ENCODE assay signal across 11 cellular contexts in the genomic region with DNA sequence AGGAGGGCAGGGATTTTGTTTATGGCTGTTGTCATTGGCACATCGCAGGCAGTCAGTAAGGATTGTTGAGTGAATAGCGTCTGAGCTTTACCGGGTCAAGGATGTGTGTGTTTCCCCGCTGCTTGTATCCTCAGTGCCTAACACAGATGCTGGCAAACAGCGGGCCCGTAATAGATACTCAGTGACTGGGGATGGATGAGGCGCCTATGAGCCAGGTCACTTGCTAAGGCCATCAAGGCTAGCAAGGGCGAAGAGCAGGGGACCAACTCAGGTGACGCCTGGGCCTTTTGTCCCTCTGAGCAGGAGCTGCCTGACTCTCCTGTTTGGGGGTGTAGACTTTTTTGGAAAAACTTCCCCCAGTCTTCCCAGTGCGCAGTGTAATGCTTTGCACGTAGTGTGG. TPM values are rescaled to one million over a fixed set of nuclear protein-coding genes. Genes with fewer than 3 reads are reported as not detected.
DNase-seq lines count a peak whose midpoint lies in the region; ATAC-seq, FAIRE-seq and TF ChIP-seq lines count a peak whose summit lies in the region.
"Had no signal": no experiment of that assay in that cellular context is flagged by ENCODE, and none has a peak within 500 bp of the region (broad histone marks: within the 10 kb centered on the region; RNA-seq: fewer than 3 reads in every experiment).

No MANE protein-coding gene starts in this region.

- H3K4me2 ChIP-seq in PC-3 (ENCODE audit: low read length) (peak overlapping the region; percentile 81), H1 (ENCODE audit: insufficient read depth in 1 of 2, low read depth in 2 of 2, low read length in 2 of 2) (peak overlapping the region; percentile 73 to 84), neuronal stem cell (ENCODE audit: insufficient read depth, low read length, poor library complexity, severe bottlenecking) (peak overlapping the region; percentile 84)

- H3K27me3 ChIP-seq in PC-3 (ENCODE audit: low read length) (no peaks in the 10 kb centered on the region), H1 (replicated peaks in 1 of 4; ENCODE audit: control insufficient read depth in 3 of 4, extremely low read depth in 1 of 4, insufficient read depth in 3 of 4, low read length in 3 of 4) (peaks cover 4 to 39% (median 27%) of the 10 kb centered on the region in 4 experiments), neuronal stem cell (ENCODE audit: control insufficient read depth in 3 of 3, insufficient read depth in 3 of 3, low read depth in 1 of 3, low read length in 3 of 3) (peaks cover 3 to 35% (median 31%) of the 10 kb centered on the region in 3 experiments)

- peak overlapping the region; percentile 56 for H3K9ac ChIP-seq in PC-3 (ENCODE audit: low read length)
- peak overlapping the region in 1 of 4 experiments; percentile 14; a peak in 1 of 7 replicates for H3K9ac ChIP-seq in H1 (replicated peaks in 1 of 4; ENCODE audit: extremely low read depth in 1 of 4, low read depth in 3 of 4, low read length in 3 of 4)
- no peak overlapping the region for H3K9ac ChIP-seq in neuronal stem cell (ENCODE audit: low read depth, low read length, poor library complexity)

- H3K4me3 ChIP-seq in PC-3 (ENCODE audit: low read length): peak overlapping the region; percentile 70
- H3K4me3 ChIP-seq in H1 (ENCODE audit: extremely low read depth in 1 of 4, insufficient read depth in 2 of 4, low read depth in 3 of 4, low read length in 4 of 4): peak overlapping the region; percentile 44 to 79 (median 58); a peak in 7 of 8 replicates
- H3K4me3 ChIP-seq in neuronal stem cell (ENCODE audit: low read length in 2 of 2): peak overlapping the region in 1 of 2 donors; percentile 62

- H2BK12ac ChIP-seq in H1 (ENCODE audit: low read depth, low read length) (no peak overlapping the region), neuronal stem cell (ENCODE audit: low read length) (no peak overlapping the region)

- no peak for TF ChIP-seq POLR2A in H1 (IDR thresholded peaks at IDR 0.05; ENCODE audit: control extremely low read depth in 1 of 2, low read depth in 2 of 2, low read length in 2 of 2)

- no peak for TF ChIP-seq RAD21 in H1 (IDR thresholded peaks at IDR 0.05 in 1 of 2, conservative IDR thresholded peaks at IDR 0.05 in 1 of 2; ENCODE audit: low read depth in 2 of 2, low read length in 2 of 2)

- H3K79me1 ChIP-seq in H1 (ENCODE audit: low read depth, low read length) (no peaks in the 10 kb centered on the region), neuronal stem cell (ENCODE audit: low read depth, low read length) (no peaks in the 10 kb centered on the region)

- H3K4me1 ChIP-seq in PC-3 (ENCODE audit: insufficient read depth, low read length) (peaks cover 57% of the 10 kb centered on the region), H1 (replicated peaks in 1 of 4; ENCODE audit: control insufficient read depth in 3 of 4, insufficient read depth in 4 of 4, low read length in 3 of 4) (peaks cover 0 to 10% (median 4%) of the 10 kb centered on the region in 4 experiments; a peak in 4 of 7 replicates), neuronal stem cell (ENCODE audit: control insufficient read depth in 2 of 2, insufficient read depth in 1 of 2, low read depth in 1 of 2, low read length in 2 of 2) (peaks cover 0 to 7% of the 10 kb centered on the region in 2 donors)

- H3K27ac Mint-ChIP-seq in Calu3 (ENCODE audit: unreplicated experiment): no peak overlapping the region

- H3K9me2 ChIP-seq in PC-3 (replicated peaks; ENCODE audit: low read length): no peaks in the 10 kb centered on the region

- H2BK5ac ChIP-seq in H1 (ENCODE audit: low read depth, low read length) (no peak overlapping the region), neuronal stem cell (ENCODE audit: low read length) (no peak overlapping the region)

- peak overlapping the region; percentile 61 for H2BK120ac ChIP-seq in H1 (replicated peaks; ENCODE audit: low read depth, low read length)
- H2BK120ac ChIP-seq in neuronal stem cell (ENCODE audit: low read depth, low read length): no peak overlapping the region

- no peaks in the 10 kb centered on the region for H3F3A ChIP-seq in PC-3 (ENCODE audit: low read length, unreplicated experiment)

- CTCF ChIA-PET in Calu3 (lab: Charles Lee) (no interaction called here), PC-3 (lab: Charles Lee) (interaction anchor here (0.6 to 1.0 kb wide), 2 partner anchors 77 to 367 kb away, joined by 3 read pairs; no protein-coding TSS in a partner anchor), H1 (lab: Charles Lee; ENCODE audit: partially characterized antibody) (interaction anchor here (0.8 to 1.7 kb wide), 7 partner anchors 9 to 454 kb away, joined by 3 to 8 read pairs (median 4); no protein-coding TSS in a partner anchor), HEK293T (lab: Yijun Ruan, JAX) (no interaction called here)

- peaks cover 4% of the 10 kb centered on the region; the same call in 1 of the 2 replicates for H4K20me1 ChIP-seq in PC-3 (ENCODE audit: low read length)
- no peaks in the 10 kb centered on the region for H4K20me1 ChIP-seq in H1 (replicated peaks in 1 of 2; ENCODE audit: control insufficient read depth in 1 of 2, insufficient read depth in 2 of 2, low read length in 2 of 2)

- TF ChIP-seq EP300 in H1 (IDR thresholded peaks at IDR 0.05; ENCODE audit: borderline replicate concordance in 1 of 2, low read depth in 2 of 2, low read length in 2 of 2): no peak

- H3K27ac ChIP-seq in PC-3 (ENCODE audit: low read length) (no peak overlapping the region), H1 (ENCODE audit: low read depth, low read length) (no peak overlapping the region), neuronal stem cell (replicated peaks; ENCODE audit: low read length) (no peak overlapping the region)
- H3K27ac ChIP-seq: cardiac muscle cell had no signal

- H3K23ac ChIP-seq in H1 (ENCODE audit: insufficient read length) (no peak overlapping the region), neuronal stem cell (ENCODE audit: low read depth, low read length, poor library complexity) (no peak overlapping the region)

- TF ChIP-seq CTCF in Calu3 (IDR thresholded peaks at IDR 0.05; ENCODE audit: unreplicated experiment): no peak
- no peak for TF ChIP-seq CTCF in PC-3 (conservative IDR thresholded peaks at IDR 0.05; ENCODE audit: low read depth, low read length)
- TF ChIP-seq CTCF in H1 (IDR thresholded peaks at IDR 0.05; ENCODE audit: control extremely low read depth in 1 of 3, insufficient read depth in 1 of 3, low read depth in 1 of 3, low read length in 3 of 3): no peak

- no peak overlapping the region for H4K5ac ChIP-seq in H1 (ENCODE audit: insufficient read length, low read depth, low read length)

- intact Hi-C loops in Calu3 (cut with micrococcal nuclease; ENCODE audit: unreplicated experiment): loop anchor here (10.0 kb wide), 1 partner anchor 160 kb away; no protein-coding TSS in a partner anchor
- intact Hi-C loops in PC-3 (cut with micrococcal nuclease): loop anchor here (5.0 kb wide), 1 partner anchor 77 kb away; no protein-coding TSS in a partner anchor

- no peaks in the 10 kb centered on the region for H3K9me3 Mint-ChIP-seq in Calu3 (ENCODE audit: low read depth, unreplicated experiment)

- peak overlapping the region; percentile 78 for H2AFZ ChIP-seq in PC-3 (ENCODE audit: low read length)
- peak overlapping the region; percentile 89 for H2AFZ ChIP-seq in H1 (ENCODE audit: low read length)
- H2AFZ ChIP-seq in neuronal stem cell (ENCODE audit: low read length): peak overlapping the region; percentile 99

- 77% methylated on average over 11 of the region's 11 CpGs; no CpG with 5 or more reads in 1 of the 2 experiments for WGBS in H1 (ENCODE audit: extremely low coverage in 1 of 2, insufficient coverage in 1 of 2, insufficient read length in 1 of 2, insufficient replicate concordance in 2 of 2, low coverage in 1 of 2, low lambda C conversion rate in 2 of 2, missing lambda C conversion rate in 1 of 2), 2 experiments
- no CpG with 5 or more reads among the region's 11 CpGs for WGBS in neuronal stem cell (ENCODE audit: extremely low coverage in 2 of 2, insufficient read length in 2 of 2, insufficient replicate concordance in 1 of 2), 2 donors

- peaks cover 53% of the 10 kb centered on the region for H3K4me1 Mint-ChIP-seq in Calu3 (ENCODE audit: low read depth, unreplicated experiment)

- POLR2A ChIA-PET in PC-3 (lab: Charles Lee; ENCODE audit: unreplicated experiment): no interaction called here
- POLR2A ChIA-PET in H1 (lab: Charles Lee; ENCODE audit: partially characterized antibody): interaction anchor here (0.6 kb wide), 1 partner anchor 328 kb away, joined by 3 read pairs; no protein-coding TSS in a partner anchor
- POLR2A ChIA-PET in HEK293T (lab: Yijun Ruan, JAX): no interaction called here

- peak overlapping the region; percentile 68 for H3K4me3 Mint-ChIP-seq in Calu3 (ENCODE audit: low read depth, unreplicated experiment)

- no peak overlapping the region for H2BK20ac ChIP-seq in H1 (ENCODE audit: low read length)

- H3K36me3 Mint-ChIP-seq in Calu3 (ENCODE audit: insufficient read depth, unreplicated experiment): peaks cover 16% of the 10 kb centered on the region

- no peak for ATAC-seq in PC-3
- ATAC-seq in GM19455 (IDR thresholded peaks at IDR 0.05; ENCODE audit: unreplicated experiment): no peak
- ATAC-seq: left lobe of liver had no signal

- H3K36me3 ChIP-seq in PC-3 (ENCODE audit: low read depth, low read length) (no peaks in the 10 kb centered on the region), H1 (ENCODE audit: control insufficient read depth in 2 of 4, insufficient read depth in 4 of 4, low read length in 3 of 4) (no peaks in the 10 kb centered on the region), neuronal stem cell (replicated peaks in 1 of 2; ENCODE audit: control insufficient read depth in 2 of 2, insufficient read depth in 2 of 2, low read length in 2 of 2) (no peaks in the 10 kb centered on the region)
- H3K36me3 ChIP-seq: cardiac muscle cell had no signal

- H3K27me3 Mint-ChIP-seq in Calu3 (ENCODE audit: unreplicated experiment): no peaks in the 10 kb centered on the region

- no peak overlapping the region for H3K18ac ChIP-seq in H1 (ENCODE audit: extremely low read depth, low read length)
- no peak overlapping the region for H3K18ac ChIP-seq in neuronal stem cell (ENCODE audit: low read length)

- H3K4ac ChIP-seq in H1 (replicated peaks; ENCODE audit: insufficient read length, low read depth, low read length) (no peak overlapping the region), neuronal stem cell (ENCODE audit: low read length) (no peak overlapping the region)

- H4K91ac ChIP-seq in H1 (replicated peaks; ENCODE audit: insufficient read length, low read length): no peak overlapping the region
- H4K91ac ChIP-seq in neuronal stem cell (ENCODE audit: low read depth, low read length, poor library complexity): no peak overlapping the region

- no peak for FAIRE-seq in H1 (lab: Jason Lieb, UNC)

- no TSS peak for BruUV-seq in Calu3 (replicated peaks; lab: Mats Ljungman, UMichigan)
- BruUV-seq in PC-3 (replicated peaks; lab: Mats Ljungman, UMichigan): no TSS peak

- H4K8ac ChIP-seq in H1 (ENCODE audit: extremely low read depth, insufficient read depth, low read length): peak overlapping the region; percentile 45; the same call in 1 of the 2 replicates
- no peak overlapping the region for H4K8ac ChIP-seq in neuronal stem cell (ENCODE audit: low read depth, low read length)

- no peak overlapping the region for H3K56ac ChIP-seq in H1 (replicated peaks; ENCODE audit: insufficient read length, low read depth, low read length)

- no peak overlapping the region for H3K14ac ChIP-seq in H1 (ENCODE audit: insufficient read length)
- H3K14ac ChIP-seq in neuronal stem cell (ENCODE audit: low read length): no peak overlapping the region

- H2BK15ac ChIP-seq in H1 (ENCODE audit: low read length) (no peak overlapping the region; the same call in 1 of the 2 replicates), neuronal stem cell (ENCODE audit: low read length) (no peak overlapping the region)

- H3K23me2 ChIP-seq in H1 (ENCODE audit: low read depth, low read length): peaks cover 3% of the 10 kb centered on the region; the same call in 1 of the 2 replicates

- H3K79me2 ChIP-seq in PC-3 (ENCODE audit: low read length): peaks cover 36% of the 10 kb centered on the region
- H3K79me2 ChIP-seq in H1 (ENCODE audit: control insufficient read depth in 1 of 2, insufficient read depth in 2 of 2, low read length in 2 of 2): no peaks in the 10 kb centered on the region

- H2AK5ac ChIP-seq in H1 (ENCODE audit: low read depth, low read length) (no peak overlapping the region), neuronal stem cell (ENCODE audit: low read depth, low read length) (no peak overlapping the region)

- H3K9me3 ChIP-seq in PC-3 (ENCODE audit: low read length) (no peaks in the 10 kb centered on the region), H1 (ENCODE audit: insufficient read depth in 2 of 2, low read depth in 1 of 2, low read length in 1 of 2) (no peaks in the 10 kb centered on the region), neuronal stem cell (replicated peaks in 1 of 2; ENCODE audit: control insufficient read depth in 2 of 2, insufficient read depth in 1 of 2, low read depth in 1 of 2, low read length in 2 of 2) (no peaks in the 10 kb centered on the region)

- DNase-seq in Calu3 (no peak), PC-3 (no peak), H1 (ENCODE audit: low read depth in 1 of 2, low spot score in 2 of 2) (no peak), neuronal stem cell (ENCODE audit: low spot score) (no peak), HEK293T (ENCODE audit: extremely low spot score) (no peak), NOMO-1 (lab: John Stamatoyannopoulos, UW; ENCODE audit: unreplicated experiment in 2 of 2) (no peak), NCI-H1436 treated with DMSO at 0.1 percent for 48 hours (lab: John Stamatoyannopoulos, UW) (no peak)
- DNase-seq: stimulated activated CD4-positive, alpha-beta T cell treated with anti-CD3 and anti-CD28 coated beads, Interleukin-4, amount 100 ng/mL, for 24 hours had no signal

RNA-seq across cellular contexts. Expression of gene KIAA1549L, which starts 0.7 kb away (rescaled TPM):
- 14.0 and 18.8 TPM in 2 replicates for total RNA-seq in Calu3 (2022)
- 11.4 and 15.8 TPM in 2 replicates for total RNA-seq in PC-3 (2014; rRNA removed)
- total RNA-seq in H1 (2021; fragmentation: NEBNext Ultra II Directional; extraction: Animal tissue kit (Norgen Biotek cat#: 25700)): 2.3 and 2.4 TPM in 2 replicates
- 1.5 and 1.6 TPM in 2 replicates for polyA plus RNA-seq in H1 (2011; rRNA removed)
- polyA plus RNA-seq in H1 (2011; cell fraction: cytosol; rRNA removed): 1.3 TPM
- polyA plus RNA-seq in H1 (2011; cell fraction: nucleus; rRNA removed): 3.0 TPM
- 0.91 to 1.9 TPM (median 1.3 TPM) in 4 replicates for polyA plus RNA-seq in H1 (2012, experiment 1 of 2)
- 0.17 TPM for polyA plus RNA-seq in H1 (2012, experiment 2 of 2)
- 1.8 TPM for polyA plus RNA-seq in H1 (2013, experiment 1 of 2)
- 1.6 TPM for polyA plus RNA-seq in H1 (2013, experiment 2 of 2)
- 4.6 and 5.2 TPM in 2 replicates for polyA minus RNA-seq in H1 (2011; rRNA and poly(A)+ RNA removed)
- polyA minus RNA-seq in H1 (2011; cell fraction: cytosol; rRNA and poly(A)+ RNA removed): 1.8 TPM
- 5.1 TPM for polyA minus RNA-seq in H1 (2011; cell fraction: nucleus; rRNA and poly(A)+ RNA removed)
- polyA plus RNA-seq in neuronal stem cell (2013, experiment 1 of 2): 1.5 TPM
- 1.6 TPM for polyA plus RNA-seq in neuronal stem cell (2013, experiment 2 of 2)

Comparison
In these comparisons a context has a peak if more than half of its experiments do, and no peak if none do; other contexts are left out.
1. CTCF ChIA-PET loops: an anchor here in PC-3 (0.6 to 1.0 kb wide) and H1 (0.8 to 1.7 kb wide); none called in Calu3 and HEK293T.